1 cellular context compared by ENCODE assay signal in the genomic region with DNA sequence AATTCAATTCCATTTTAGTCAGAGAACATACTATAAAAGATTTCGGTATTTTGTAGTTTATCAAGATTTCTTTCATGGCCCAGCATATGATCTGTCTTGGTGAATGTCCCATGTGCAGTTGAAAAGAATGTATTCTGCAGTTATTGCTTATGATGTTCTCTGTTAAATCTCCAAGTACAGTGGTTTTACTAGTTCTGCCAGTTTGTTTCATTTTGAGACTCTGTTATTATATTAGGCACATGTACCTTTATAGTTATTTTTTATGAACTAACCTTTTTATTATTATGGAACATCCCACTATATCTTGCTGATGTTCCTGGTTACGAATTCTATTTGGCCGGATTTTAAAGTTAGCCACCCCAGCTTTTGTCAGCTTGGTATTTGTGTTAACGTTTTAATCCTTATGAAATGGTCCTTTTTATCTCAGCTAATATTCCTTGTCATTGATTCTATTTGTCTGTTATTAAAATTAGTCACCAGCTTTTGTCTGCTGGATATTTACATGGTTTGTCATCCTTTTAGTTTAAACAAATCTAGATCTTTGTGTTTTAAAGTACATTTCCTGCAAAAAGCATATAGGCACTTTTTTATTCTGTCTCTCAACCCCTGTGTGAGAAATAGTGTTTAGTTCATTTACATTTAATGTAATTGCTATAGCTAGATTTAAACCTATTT.
TF ChIP-seq lines count a peak whose summit lies in the region.

No MANE protein-coding gene starts in this region.

TF ChIP-seq in endothelial cell of umbilical vein, 7 proteins besides CTCF, POLR2A, EP300 and RAD21:
- TF ChIP-seq, protein P1, sequence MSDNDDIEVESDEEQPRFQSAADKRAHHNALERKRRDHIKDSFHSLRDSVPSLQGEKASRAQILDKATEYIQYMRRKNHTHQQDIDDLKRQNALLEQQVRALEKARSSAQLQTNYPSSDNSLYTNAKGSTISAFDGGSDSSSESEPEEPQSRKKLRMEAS (IDR thresholded peaks at IDR 0.05; ENCODE audit: insufficient read depth, insufficient read length): no peak
- TF ChIP-seq GATA2 (IDR thresholded peaks at IDR 0.05; ENCODE audit: insufficient read depth, insufficient read length, low read depth, low read length) (no peak), POLR2AphosphoS5 (IDR thresholded peaks at IDR 0.05; ENCODE audit: insufficient read depth, low read depth, low read length) (no peak), MYC (IDR thresholded peaks at IDR 0.05; ENCODE audit: low read depth, low read length) (no peak), JUN (IDR thresholded peaks at IDR 0.05; ENCODE audit: borderline replicate concordance, insufficient read depth, insufficient read length, low read depth) (peak; percentile 12), EZH2 (IDR thresholded peaks at IDR 0.05; ENCODE audit: borderline replicate concordance, low read depth, low read length, severe bottlenecking) (no peak), FOS (IDR thresholded peaks at IDR 0.05; ENCODE audit: borderline replicate concordance, insufficient read depth, low read length) (peak; percentile 46)
TF ChIP-seq in endothelial cell of umbilical vein: peak in this region for 2.
